In the genomic region with DNA sequence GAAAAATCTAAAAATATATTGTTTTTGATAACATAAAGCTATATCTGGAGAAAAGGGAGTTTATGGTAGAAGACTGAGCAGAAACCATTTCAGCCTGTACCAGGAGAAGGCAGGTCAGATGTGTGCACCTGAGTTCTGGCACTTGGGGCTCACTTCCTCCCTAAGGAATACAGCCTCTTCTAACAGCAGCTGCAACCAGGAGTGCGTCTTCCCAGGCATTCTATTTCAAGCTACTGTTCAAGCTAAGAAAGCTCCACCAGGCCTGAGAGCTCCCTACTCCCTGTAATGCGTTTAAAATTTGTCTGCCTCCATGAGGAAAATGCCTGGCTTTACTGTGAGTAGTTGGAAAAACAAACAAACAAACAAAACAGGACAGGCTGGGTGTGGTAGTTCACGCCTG, we compare ENCODE assay signal across 12 cellular contexts.
DNase-seq lines count a peak whose midpoint lies in the region; ATAC-seq, FAIRE-seq and TF ChIP-seq lines count a peak whose summit lies in the region.
"Had no signal": no experiment of that assay in that cellular context is flagged by ENCODE, and none has a peak within 500 bp of the region (broad histone marks: within the 10 kb centered on the region; RNA-seq: fewer than 3 reads in every experiment).

No MANE protein-coding gene starts in this region.

- H3K36me3 ChIP-seq in CD4-positive, CD25-positive, alpha-beta regulatory T cell (ENCODE audit: control insufficient read depth, insufficient read depth, low read length), result peaks cover 33% of the 10 kb centered on the region
- H3K36me3 ChIP-seq in GM23248 (ENCODE audit: low read depth), result peaks cover 17% of the 10 kb centered on the region
- peaks cover 12% of the 10 kb centered on the region for H3K36me3 ChIP-seq in astrocyte (ENCODE audit: insufficient read depth, low read length)
- peaks cover 1% of the 10 kb centered on the region for H3K36me3 ChIP-seq in mesendoderm (ENCODE audit: control insufficient read depth, insufficient read depth, low read length)

- H2BK120ac ChIP-seq in mesendoderm (ENCODE audit: low read depth, low read length), result no peak overlapping the region

- 83 to 87% methylated on average over 3 of the region's 3 CpGs for WGBS in GM23248 (ENCODE audit: low coverage in 1 of 2, low lambda C conversion rate in 2 of 2, missing lambda C conversion rate in 2 of 2), 2 experiments
- WGBS in mesendoderm (ENCODE audit: extremely low coverage, insufficient coverage, low lambda C conversion rate), result no CpG with 5 or more reads among the region's 3 CpGs

- H4K5ac ChIP-seq in mesendoderm (ENCODE audit: low read length), result no peak overlapping the region

- H4K8ac ChIP-seq in mesendoderm (ENCODE audit: low read depth, low read length), result no peak overlapping the region

- peaks cover 100% of the 10 kb centered on the region for H3K79me2 ChIP-seq in GM23248 (ENCODE audit: insufficient read depth)
- H3K79me2 ChIP-seq in astrocyte (ENCODE audit: insufficient read depth, low read length), result peaks cover 95% of the 10 kb centered on the region
- peaks cover 85% of the 10 kb centered on the region for H3K79me2 ChIP-seq in mesendoderm (ENCODE audit: control insufficient read depth, insufficient read depth, low read length)

- H3K9ac ChIP-seq in GM23248 (no peak overlapping the region), astrocyte (ENCODE audit: low read length) (no peak overlapping the region), mesendoderm (ENCODE audit: low read length) (no peak overlapping the region)

- FAIRE-seq in astrocyte (lab: Jason Lieb, UNC), result no peak
- FAIRE-seq: GM18507 had no signal

- H3K27ac Mint-ChIP-seq in CD4-positive, CD25-positive, alpha-beta regulatory T cell, result peak overlapping the region; percentile 96 to 99 (median 98)
- H3K27ac Mint-ChIP-seq in astrocyte (ENCODE audit: unreplicated experiment) (no peak overlapping the region), natural killer cell (peak overlapping the region; percentile 98)

- H2BK15ac ChIP-seq in mesendoderm (replicated peaks; ENCODE audit: low read depth), result no peak overlapping the region

- in situ Hi-C loops in GM23248 (cut with MboI), result no loop called here

- H3K4me1 ChIP-seq in CD4-positive, CD25-positive, alpha-beta regulatory T cell (ENCODE audit: control insufficient read depth, insufficient read depth, low read length, poor library complexity, severe bottlenecking), result peaks cover 75% of the 10 kb centered on the region
- peaks cover 24% of the 10 kb centered on the region for H3K4me1 ChIP-seq in GM23248 (ENCODE audit: insufficient read depth)
- H3K4me1 ChIP-seq in astrocyte (ENCODE audit: insufficient read depth, low read length), result peaks cover 36% of the 10 kb centered on the region
- peaks cover 2% of the 10 kb centered on the region for H3K4me1 ChIP-seq in mesendoderm (ENCODE audit: control insufficient read depth, low read depth, low read length)
- H3K4me1 ChIP-seq: HAP-1 had no signal

- no peak overlapping the region for H3K4ac ChIP-seq in mesendoderm (ENCODE audit: low read depth, low read length)

- no peaks in the 10 kb centered on the region for H3K27me3 ChIP-seq in CD4-positive, CD25-positive, alpha-beta regulatory T cell (ENCODE audit: control insufficient read depth, insufficient read depth, low read length)
- H3K27me3 ChIP-seq in GM23248 (replicated peaks; ENCODE audit: insufficient read depth) (no peaks in the 10 kb centered on the region), astrocyte (ENCODE audit: insufficient read depth, low read length) (no peaks in the 10 kb centered on the region), mesendoderm (ENCODE audit: insufficient read depth, low read length, poor library complexity) (no peaks in the 10 kb centered on the region)

- H3K4me2 ChIP-seq in GM23248 (ENCODE audit: unreplicated experiment), result no peak overlapping the region
- H3K4me2 ChIP-seq in astrocyte (ENCODE audit: low read length), result no peak overlapping the region
- H3K4me2 ChIP-seq in mesendoderm (ENCODE audit: low read length), result no peak overlapping the region

- no peak overlapping the region for H3K18ac ChIP-seq in mesendoderm (ENCODE audit: low read length)

- peaks cover 43% of the 10 kb centered on the region for H3F3A ChIP-seq in GM23248 (ENCODE audit: insufficient read depth)

- no peak overlapping the region for H3K23ac ChIP-seq in mesendoderm (ENCODE audit: low read length)

- H3K4me3 ChIP-seq in CD4-positive, CD25-positive, alpha-beta regulatory T cell (ENCODE audit: low read depth, low read length), result peak overlapping the region; percentile 60
- H3K4me3 ChIP-seq in GM23248 (no peak overlapping the region), astrocyte (ENCODE audit: insufficient read depth, low read depth, low read length) (no peak overlapping the region), mesendoderm (ENCODE audit: low read length) (no peak overlapping the region)
- H3K4me3 ChIP-seq: HAP-1 had no signal

- H3K4me1 Mint-ChIP-seq in CD4-positive, CD25-positive, alpha-beta regulatory T cell, result peaks cover 31 to 92% (median 69%) of the 10 kb centered on the region in 4 donors
- H3K4me1 Mint-ChIP-seq in astrocyte (ENCODE audit: low read depth, unreplicated experiment) (peaks cover 63% of the 10 kb centered on the region), natural killer cell (peaks cover 77 to 83% of the 10 kb centered on the region in 2 donors)

- H3K36me3 Mint-ChIP-seq in CD4-positive, CD25-positive, alpha-beta regulatory T cell, result peaks cover 6% of the 10 kb centered on the region
- H3K36me3 Mint-ChIP-seq in astrocyte (ENCODE audit: low read depth, unreplicated experiment) (peaks cover 21% of the 10 kb centered on the region), natural killer cell (no peaks in the 10 kb centered on the region)

- H2BK5ac ChIP-seq in mesendoderm (ENCODE audit: low read length), result no peak overlapping the region

- no peak for DNase-seq in CD4-positive, CD25-positive, alpha-beta regulatory T cell
- DNase-seq in GM23248 (no peak), astrocyte (ENCODE audit: low read depth) (no peak), natural killer cell (no peak), mesendoderm (no peak), NCI-H526 treated with DMSO at 0.1 percent for 48 hours (lab: John Stamatoyannopoulos, UW) (no peak)
- DNase-seq: amygdala, GF-D8 had no signal

- H3K27me3 Mint-ChIP-seq in CD4-positive, CD25-positive, alpha-beta regulatory T cell, result no peaks in the 10 kb centered on the region
- H3K27me3 Mint-ChIP-seq in astrocyte (ENCODE audit: low read depth, unreplicated experiment) (no peaks in the 10 kb centered on the region), natural killer cell (ENCODE audit: low read depth in 2 of 2) (no peaks in the 10 kb centered on the region)

- intact Hi-C loops in natural killer cell (cut with micrococcal nuclease), result loop anchor here (10.0 kb wide), 1 partner anchor 69 kb away; no protein-coding TSS in a partner anchor

- TF ChIP-seq CTCF in astrocyte (IDR thresholded peaks at IDR 0.05; ENCODE audit: insufficient read depth, low read depth, low read length) (no peak), natural killer cell (IDR thresholded peaks at IDR 0.05) (no peak)

- peak overlapping the region; percentile 15 to 90 (median 84) for H3K4me3 Mint-ChIP-seq in CD4-positive, CD25-positive, alpha-beta regulatory T cell
- H3K4me3 Mint-ChIP-seq in astrocyte (ENCODE audit: unreplicated experiment) (peak overlapping the region; percentile 16), natural killer cell (peak overlapping the region; percentile 88)
- H3K4me3 Mint-ChIP-seq: CD14-positive monocyte had no signal

- ATAC-seq in CD4-positive, CD25-positive, alpha-beta regulatory T cell (ENCODE audit: low read depth in 2 of 2), result no peak
- no peak for ATAC-seq in natural killer cell
- no peak for ATAC-seq in HG03442 (IDR thresholded peaks at IDR 0.05; ENCODE audit: unreplicated experiment)

- no peak overlapping the region for H3K56ac ChIP-seq in mesendoderm (ENCODE audit: low read length)

- no peak overlapping the region for H2AFZ ChIP-seq in GM23248
- no peak overlapping the region for H2AFZ ChIP-seq in astrocyte (ENCODE audit: low read depth, low read length)

- H2AK5ac ChIP-seq in mesendoderm (ENCODE audit: low read length), result no peak overlapping the region

- no peaks in the 10 kb centered on the region for H3K9me3 Mint-ChIP-seq in CD4-positive, CD25-positive, alpha-beta regulatory T cell
- H3K9me3 Mint-ChIP-seq in astrocyte (ENCODE audit: unreplicated experiment), result no peaks in the 10 kb centered on the region
- H3K9me3 Mint-ChIP-seq in natural killer cell, result no peaks in the 10 kb centered on the region
- H3K9me3 Mint-ChIP-seq: CD14-positive monocyte had no signal

- H3K9me3 ChIP-seq in CD4-positive, CD25-positive, alpha-beta regulatory T cell (ENCODE audit: control insufficient read depth in 2 of 2, low read length in 2 of 2), result no peaks in the 10 kb centered on the region
- H3K9me3 ChIP-seq in GM23248 (ENCODE audit: low read depth) (no peaks in the 10 kb centered on the region), astrocyte (ENCODE audit: insufficient read depth, low read depth, low read length) (no peaks in the 10 kb centered on the region)
- H3K9me3 ChIP-seq: HAP-1 had no signal

- H3K79me1 ChIP-seq in mesendoderm (ENCODE audit: low read length), result peaks cover 57% of the 10 kb centered on the region

- H3K27ac ChIP-seq in CD4-positive, CD25-positive, alpha-beta regulatory T cell (ENCODE audit: insufficient read depth, low read length, poor library complexity, severe bottlenecking), result peak overlapping the region; percentile 87
- H3K27ac ChIP-seq in GM23248, result 0 out of 2 replicates have a peak overlapping the region, but pooled peaks have one; percentile 2
- H3K27ac ChIP-seq in astrocyte (ENCODE audit: low read depth, low read length), result no peak overlapping the region
- H3K27ac ChIP-seq in mesendoderm (ENCODE audit: low read depth, low read length), result no peak overlapping the region

- H4K20me1 ChIP-seq in GM23248 (ENCODE audit: insufficient read depth), result peaks cover 13% of the 10 kb centered on the region
- peaks cover 50% of the 10 kb centered on the region for H4K20me1 ChIP-seq in astrocyte (ENCODE audit: insufficient read depth, low read length)

- H3K9me2 ChIP-seq in GM23248 (ENCODE audit: insufficient read depth), result no peaks in the 10 kb centered on the region

Comparison
In these comparisons a context has a peak if more than half of its experiments do, and no peak if none do; other contexts are left out.
1. H3K27ac ChIP-seq: peak in CD4-positive, CD25-positive, alpha-beta regulatory T cell (single experiment) and GM23248 (single experiment); none in astrocyte (single experiment) and mesendoderm (single experiment).
2. H3K4me3 Mint-ChIP-seq: peak in every context shown above with its lines; median percentile 88 in natural killer cell; 84 in CD4-positive, CD25-positive, alpha-beta regulatory T cell; 16 in astrocyte.